In the genomic region with DNA sequence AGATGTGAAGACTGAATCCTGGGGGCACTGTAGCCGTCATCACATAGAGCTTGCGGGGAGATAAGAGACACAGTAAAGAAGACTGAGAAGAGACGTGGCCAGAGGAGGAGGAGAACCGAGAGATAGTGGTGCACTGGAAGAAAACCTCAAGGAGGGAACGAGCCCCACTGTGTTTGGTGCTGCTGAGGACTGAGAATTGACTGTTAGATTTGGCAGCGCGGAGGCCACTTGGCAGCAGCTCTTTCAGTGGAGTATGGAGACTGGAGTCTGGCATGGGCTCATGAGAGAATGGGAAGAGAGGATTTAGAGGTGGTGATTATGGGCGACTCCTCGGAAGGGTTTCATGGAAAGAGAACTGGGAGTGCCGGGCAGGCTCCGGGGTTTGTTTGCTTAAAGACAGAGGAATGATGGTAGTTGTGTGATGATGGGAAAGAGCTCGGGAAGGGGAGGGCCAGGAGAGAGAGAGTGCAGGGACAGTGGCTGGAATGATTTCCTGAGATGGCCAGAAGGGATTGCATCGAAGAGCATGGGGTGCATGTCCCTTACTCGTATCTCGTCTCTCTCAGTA, we compare ENCODE assay signal across 17 cellular contexts. TPM values are rescaled to one million over a fixed set of nuclear protein-coding genes. Genes with fewer than 3 reads are reported as not detected.
DNase-seq lines count a peak whose midpoint lies in the region; ATAC-seq and TF ChIP-seq lines count a peak whose summit lies in the region.
"Had no signal": no experiment of that assay in that cellular context is flagged by ENCODE, and none has a peak within 500 bp of the region (broad histone marks: within the 10 kb centered on the region; RNA-seq: fewer than 3 reads in every experiment).

No MANE protein-coding gene starts in this region.

- H3K36me3 ChIP-seq in ectodermal cell (ENCODE audit: control insufficient read depth, insufficient read depth, low read length) = no peaks in the 10 kb centered on the region
- no peaks in the 10 kb centered on the region for H3K36me3 ChIP-seq in breast epithelium
- H3K36me3 ChIP-seq: gastroesophageal sphincter, uterus had no signal

- peak; percentile 26 for DNase-seq in D341Med (ENCODE audit: low spot score)
- peak; percentile 89 for DNase-seq in NCI-H2029 treated with DMSO at 0.1 percent for 48 hours (lab: John Stamatoyannopoulos, UW)
- peak; percentile 51 for DNase-seq in left colon
- no peak for DNase-seq in breast epithelium (ENCODE audit: low spot score in 2 of 2)
- DNase-seq in dedifferentiated amniotic fluid mesenchymal stem cell (ENCODE audit: extremely low spot score) = no peak
- no peak for DNase-seq in stimulated activated CD4-positive, alpha-beta T cell treated with anti-CD3 and anti-CD28 coated beads, Interleukin-12 subunit alpha, Interleukin-12 subunit beta, amount 100 ng/mL, for 4 hours
- DNase-seq in SIG-M5 treated with dmso at 0.1 percent for 504 hours (lab: John Stamatoyannopoulos, UW; ENCODE audit: unreplicated experiment) = no peak
- DNase-seq: activated CD4-positive, alpha-beta memory T cell treated with anti-CD3 and anti-CD28 coated beads for 36 hours; CD8-positive, alpha-beta memory T cell; GOT3; kidney glomerular epithelial cell; NCI-H2081; stimulated activated naive B cell treated with anti-CD40 and anti-IgM and Interleukin-4, amounts not matched to agents 10 μg/mL and 1 μg/mL and 100 μg/mL, for 72 hours had no signal

- H3K9me3 ChIP-seq in ectodermal cell (ENCODE audit: control insufficient read depth, low read length) (no peaks in the 10 kb centered on the region), breast epithelium (no peaks in the 10 kb centered on the region)
- H3K9me3 ChIP-seq: gastroesophageal sphincter, uterus had no signal

- intact Hi-C loops in left colon (cut with DNase I, micrococcal nuclease) = no loop called here
- intact Hi-C loops in breast epithelium (cut with DNase I; ENCODE audit: low total_unique reads) = no loop called here

- H3K4me3 ChIP-seq in ectodermal cell (ENCODE audit: insufficient read depth, low read depth, low read length) (no peak overlapping the region), breast epithelium (no peak overlapping the region)
- H3K4me3 ChIP-seq: gastroesophageal sphincter, uterus had no signal

- peaks cover 5% of the 10 kb centered on the region for H3K4me1 ChIP-seq in ectodermal cell (ENCODE audit: control insufficient read depth, insufficient read depth, low read length)
- no peaks in the 10 kb centered on the region for H3K4me1 ChIP-seq in breast epithelium
- H3K4me1 ChIP-seq: parathyroid adenoma had no signal

- peak; percentile 97 for ATAC-seq in left colon
- ATAC-seq: gastroesophageal sphincter; stimulated activated naive B cell treated with anti-CD40 and anti-IgM and Interleukin-4, amounts not matched to agents 10 μg/mL and 1 μg/mL and 100 μg/mL, for 72 hours had no signal

- peak overlapping the region; percentile 26 for H3K27ac ChIP-seq in ectodermal cell (ENCODE audit: insufficient read depth, low read depth, low read length, poor library complexity, severe bottlenecking)
- H3K27ac ChIP-seq in breast epithelium = no peak overlapping the region
- H3K27ac ChIP-seq: gastroesophageal sphincter, parathyroid adenoma, uterus had no signal

- TF ChIP-seq CTCF in breast epithelium (IDR thresholded peaks at IDR 0.05) = no peak

- no peak for TF ChIP-seq POLR2A in breast epithelium (IDR thresholded peaks at IDR 0.05)

- WGBS in ectodermal cell, 2 experiments = 63 to 65% methylated on average over 15 of the region's 15 CpGs

- H3K27me3 ChIP-seq in ectodermal cell (ENCODE audit: control insufficient read depth, insufficient read depth, low read length, poor library complexity, severe bottlenecking) (no peaks in the 10 kb centered on the region), breast epithelium (no peaks in the 10 kb centered on the region)
- H3K27me3 ChIP-seq: gastroesophageal sphincter, uterus had no signal

RNA-seq across cellular contexts. Expression of gene CDYL, which starts 18.0 kb away (rescaled TPM):
- polyA plus RNA-seq in ectodermal cell (2013, experiment 1 of 4) = 54.5 TPM
- 43.7 TPM for polyA plus RNA-seq in ectodermal cell (2013, experiment 2 of 4)
- polyA plus RNA-seq in ectodermal cell (2013, experiment 3 of 4) = 43.5 TPM
- 43.1 TPM for polyA plus RNA-seq in ectodermal cell (2013, experiment 4 of 4)
- total RNA-seq in left colon (10 to 100 TPM; 56.7 to 56.8 TPM), breast epithelium (10 to 100 TPM; 32.9 to 58.0 (median 40.0) TPM)

Comparison
In these comparisons a context has a peak if more than half of its experiments do, and no peak if none do; other contexts are left out.
1. DNase-seq: peak in D341Med (single experiment), NCI-H2029 treated with DMSO at 0.1 percent for 48 hours (single experiment) and left colon (2 of 2); none in breast epithelium (0 of 2), dedifferentiated amniotic fluid mesenchymal stem cell (single experiment), stimulated activated CD4-positive, alpha-beta T cell treated with anti-CD3 and anti-CD28 coated beads, Interleukin-12 subunit alpha, Interleukin-12 subunit beta, amount 100 ng/mL, for 4 hours (single experiment) and SIG-M5 treated with dmso at 0.1 percent for 504 hours (single experiment).